In genomic region chr4:152682577-152682976, GRCh38 we compare ENCODE assay signal across 7 cellular contexts. TPM values are rescaled to one million over a fixed set of nuclear protein-coding genes. Genes with fewer than 3 reads are reported as not detected.
DNase-seq lines count a peak whose midpoint lies in the region; ATAC-seq, FAIRE-seq and TF ChIP-seq lines count a peak whose summit lies in the region.
"Not testable (repeated sequence)": the region's sequence is repeated elsewhere in the genome, so short reads cannot be mapped to it uniquely, and the experiment has no call there.

No MANE protein-coding gene starts in this region.

- H3K79me1 ChIP-seq in H1 (ENCODE audit: low read depth, low read length) = not testable (repeated sequence)

- not testable (repeated sequence) for H3K79me2 ChIP-seq in H1 (ENCODE audit: control insufficient read depth in 1 of 2, insufficient read depth in 2 of 2, low read length in 2 of 2)
- peaks cover 21% of the 10 kb centered on the region for H3K79me2 ChIP-seq in keratinocyte (ENCODE audit: control insufficient read depth, insufficient read depth, low read length)

- H3K23me2 ChIP-seq in H1 (ENCODE audit: low read depth, low read length) = not testable (repeated sequence)

- not testable (repeated sequence) for H3K18ac ChIP-seq in H1 (ENCODE audit: extremely low read depth, low read length)

- not testable (repeated sequence) for H3K4me3 ChIP-seq in RWPE2 (ENCODE audit: severe bottlenecking); H1 (ENCODE audit: extremely low read depth in 1 of 4, insufficient read depth in 2 of 4, low read depth in 3 of 4, low read length in 4 of 4); keratinocyte (ENCODE audit: control insufficient read depth in 2 of 3, extremely low read depth in 1 of 3, insufficient read depth in 2 of 3, low read depth in 1 of 3, low read length in 3 of 3); mucosa of descending colon

- H4K5ac ChIP-seq in H1 (ENCODE audit: insufficient read length, low read depth, low read length) = not testable (repeated sequence)

- not testable (repeated sequence) for DNase-seq in CD4-positive, alpha-beta T cell; RWPE2 (ENCODE audit: low spot score); H1 (ENCODE audit: low read depth in 1 of 2, low spot score in 2 of 2); keratinocyte (ENCODE audit: low read depth, low spot score); type B pancreatic cell (ENCODE audit: extremely low spot score, unreplicated experiment)
- peak in 2 of 3 donors; percentile 61 to 64 for DNase-seq in mucosa of descending colon

- not testable (repeated sequence) for H3K27me3 ChIP-seq in CD4-positive, alpha-beta T cell (ENCODE audit: control insufficient read depth, insufficient read depth, low read length); RWPE2 (ENCODE audit: insufficient read depth, poor library complexity, severe bottlenecking); H1 (replicated peaks in 1 of 4; ENCODE audit: control insufficient read depth in 3 of 4, extremely low read depth in 1 of 4, insufficient read depth in 3 of 4, low read length in 3 of 4); keratinocyte (ENCODE audit: control insufficient read depth, extremely low read depth, insufficient read depth, low read length)

- H3K4me2 ChIP-seq in H1 (ENCODE audit: insufficient read depth in 1 of 2, low read depth in 2 of 2, low read length in 2 of 2); keratinocyte (ENCODE audit: control insufficient read depth, extremely low read depth, insufficient read depth, low read depth, low read length): not testable (repeated sequence)

- H3K56ac ChIP-seq in H1 (replicated peaks; ENCODE audit: insufficient read length, low read depth, low read length) = not testable (repeated sequence)

- H2AK5ac ChIP-seq in H1 (ENCODE audit: low read depth, low read length) = not testable (repeated sequence)

- H3K23ac ChIP-seq in H1 (ENCODE audit: insufficient read length) = not testable (repeated sequence)

- H3K4me1 ChIP-seq in RWPE2 (ENCODE audit: insufficient read depth, poor library complexity, severe bottlenecking) (peaks cover 30% of the 10 kb centered on the region), H1 (replicated peaks in 1 of 4; ENCODE audit: control insufficient read depth in 3 of 4, insufficient read depth in 4 of 4, low read length in 3 of 4) (peaks cover 0 to 11% (median 7%) of the 10 kb centered on the region in 4 experiments; a peak in 4 of 7 replicates), keratinocyte (ENCODE audit: control insufficient read depth, extremely low read depth, insufficient read depth, low read length) (peaks cover 43% of the 10 kb centered on the region), mucosa of descending colon (ENCODE audit: low read depth) (peaks cover 11% of the 10 kb centered on the region)

- H2BK12ac ChIP-seq in H1 (ENCODE audit: low read depth, low read length) = 0 out of 2 replicates have a peak overlapping the region, but pooled peaks have one; percentile 19

- dilution Hi-C loops in keratinocyte (cut with MboI; ENCODE audit: extremely low pct_ligation_motif_present, low sequenced_read_pairs) = not testable (repeated sequence)

- not testable (repeated sequence) for TF ChIP-seq CTCF in CD4-positive, alpha-beta T cell (IDR thresholded peaks at IDR 0.05); RWPE2 (IDR thresholded peaks at IDR 0.05; ENCODE audit: poor library complexity, severe bottlenecking); H1 (IDR thresholded peaks at IDR 0.05; ENCODE audit: control extremely low read depth in 1 of 3, insufficient read depth in 1 of 3, low read depth in 1 of 3, low read length in 3 of 3); keratinocyte (optimal IDR thresholded peaks at IDR 0.05 in 1 of 3, IDR thresholded peaks at IDR 0.05 in 1 of 3, conservative IDR thresholded peaks at IDR 0.05 in 1 of 3; ENCODE audit: extremely low read depth in 1 of 3, insufficient read depth in 2 of 3, low read length in 3 of 3); mucosa of descending colon (IDR thresholded peaks at IDR 0.05); type B pancreatic cell (conservative IDR thresholded peaks at IDR 0.05)

- H3K9me3 ChIP-seq in CD4-positive, alpha-beta T cell (ENCODE audit: control insufficient read depth, low read length); RWPE2 (ENCODE audit: severe bottlenecking); H1 (ENCODE audit: insufficient read depth in 2 of 2, low read depth in 1 of 2, low read length in 1 of 2); keratinocyte (ENCODE audit: control insufficient read depth, low read depth, low read length); mucosa of descending colon: not testable (repeated sequence)

- not testable (repeated sequence) for H3K36me3 Mint-ChIP-seq in CD4-positive, alpha-beta T cell (ENCODE audit: low read depth); stimulated activated memory B cell treated with anti-CD40 and anti-IgM and Interleukin-4, amounts not matched to agents 10 μg/mL and 1 μg/mL and 100 μg/mL, for 72 hours; type B pancreatic cell

- TF ChIP-seq RAD21 in H1 (IDR thresholded peaks at IDR 0.05 in 1 of 2, conservative IDR thresholded peaks at IDR 0.05 in 1 of 2; ENCODE audit: low read depth in 2 of 2, low read length in 2 of 2) = not testable (repeated sequence)

- not testable (repeated sequence) for H4K20me1 ChIP-seq in H1 (replicated peaks in 1 of 2; ENCODE audit: control insufficient read depth in 1 of 2, insufficient read depth in 2 of 2, low read length in 2 of 2); keratinocyte (ENCODE audit: control insufficient read depth, extremely low read depth, insufficient read depth, low read length)

- H3K27ac ChIP-seq in CD4-positive, alpha-beta T cell (ENCODE audit: low read depth, low read length); H1 (ENCODE audit: low read depth, low read length): not testable (repeated sequence)
- H3K27ac ChIP-seq in RWPE2 (ENCODE audit: poor library complexity, severe bottlenecking) (peak overlapping the region; percentile 99), keratinocyte (ENCODE audit: control insufficient read depth, insufficient read depth, low read length) (peak overlapping the region; percentile 97)

- TF ChIP-seq EP300 in H1 (IDR thresholded peaks at IDR 0.05; ENCODE audit: borderline replicate concordance in 1 of 2, low read depth in 2 of 2, low read length in 2 of 2) = not testable (repeated sequence)

- H4K8ac ChIP-seq in H1 (ENCODE audit: extremely low read depth, insufficient read depth, low read length) = not testable (repeated sequence)

- not testable (repeated sequence) for H3K9me1 ChIP-seq in keratinocyte (ENCODE audit: control insufficient read depth, extremely low read depth, insufficient read depth, low read length)

- H4K91ac ChIP-seq in H1 (replicated peaks; ENCODE audit: insufficient read length, low read length) = not testable (repeated sequence)

- peaks cover 34% of the 10 kb centered on the region for H3K4me1 Mint-ChIP-seq in CD4-positive, alpha-beta T cell (ENCODE audit: low read depth)
- peaks cover 63% of the 10 kb centered on the region for H3K4me1 Mint-ChIP-seq in stimulated activated memory B cell treated with anti-CD40 and anti-IgM and Interleukin-4, amounts not matched to agents 10 μg/mL and 1 μg/mL and 100 μg/mL, for 72 hours
- H3K4me1 Mint-ChIP-seq in type B pancreatic cell (ENCODE audit: unreplicated experiment) = peaks cover 17% of the 10 kb centered on the region

- CTCF ChIA-PET in CD4-positive, alpha-beta T cell (lab: Charles Lee) = not testable (repeated sequence)
- CTCF ChIA-PET in H1 (lab: Charles Lee; ENCODE audit: partially characterized antibody) = interaction anchor here (0.6 to 1.5 kb wide), 3 partner anchors 23 to 210 kb away, joined by 3 to 5 read pairs (median 3); no protein-coding TSS in a partner anchor

- FAIRE-seq in H1 (lab: Jason Lieb, UNC) = not testable (repeated sequence)
- peak; percentile 71 for FAIRE-seq in keratinocyte (lab: Jason Lieb, UNC)

- POLR2A ChIA-PET in CD4-positive, alpha-beta T cell (lab: Charles Lee) = not testable (repeated sequence)
- POLR2A ChIA-PET in H1 (lab: Charles Lee; ENCODE audit: partially characterized antibody) = interaction anchor here (1.2 kb wide), 1 partner anchor 28 kb away, joined by 3 read pairs; no protein-coding TSS in a partner anchor

- 84% methylated on average over 6 of the region's 6 CpGs; no CpG with 5 or more reads in 1 of the 2 experiments for WGBS in H1 (ENCODE audit: extremely low coverage in 1 of 2, insufficient coverage in 1 of 2, insufficient read length in 1 of 2, insufficient replicate concordance in 2 of 2, low coverage in 1 of 2, low lambda C conversion rate in 2 of 2, missing lambda C conversion rate in 1 of 2), 2 experiments

- not testable (repeated sequence) for H3K4ac ChIP-seq in H1 (replicated peaks; ENCODE audit: insufficient read length, low read depth, low read length)

- H2BK5ac ChIP-seq in H1 (ENCODE audit: low read depth, low read length) = not testable (repeated sequence)

- not testable (repeated sequence) for H2BK20ac ChIP-seq in H1 (ENCODE audit: low read length)

- not testable (repeated sequence) for H3K27ac Mint-ChIP-seq in CD4-positive, alpha-beta T cell; type B pancreatic cell
- peak overlapping the region; percentile 1 for H3K27ac Mint-ChIP-seq in stimulated activated memory B cell treated with anti-CD40 and anti-IgM and Interleukin-4, amounts not matched to agents 10 μg/mL and 1 μg/mL and 100 μg/mL, for 72 hours

- not testable (repeated sequence) for ATAC-seq in CD4-positive, alpha-beta T cell (ENCODE audit: poor library complexity); RWPE2 (ENCODE audit: low read depth); stimulated activated memory B cell treated with anti-CD40 and anti-IgM and Interleukin-4, amounts not matched to agents 10 μg/mL and 1 μg/mL and 100 μg/mL, for 72 hours
- ATAC-seq in mucosa of descending colon = peak; percentile 25

- H2BK15ac ChIP-seq in H1 (ENCODE audit: low read length) = not testable (repeated sequence)

- not testable (repeated sequence) for H3K27me3 Mint-ChIP-seq in CD4-positive, alpha-beta T cell; stimulated activated memory B cell treated with anti-CD40 and anti-IgM and Interleukin-4, amounts not matched to agents 10 μg/mL and 1 μg/mL and 100 μg/mL, for 72 hours
- peaks cover 19% of the 10 kb centered on the region for H3K27me3 Mint-ChIP-seq in type B pancreatic cell

- H3K9me3 Mint-ChIP-seq in CD4-positive, alpha-beta T cell; stimulated activated memory B cell treated with anti-CD40 and anti-IgM and Interleukin-4, amounts not matched to agents 10 μg/mL and 1 μg/mL and 100 μg/mL, for 72 hours; type B pancreatic cell: not testable (repeated sequence)

- H3K4me3 Mint-ChIP-seq in CD4-positive, alpha-beta T cell = peak overlapping the region; percentile 52
- not testable (repeated sequence) for H3K4me3 Mint-ChIP-seq in stimulated activated memory B cell treated with anti-CD40 and anti-IgM and Interleukin-4, amounts not matched to agents 10 μg/mL and 1 μg/mL and 100 μg/mL, for 72 hours
- H3K4me3 Mint-ChIP-seq in type B pancreatic cell = peak overlapping the region; percentile 16

- TF ChIP-seq POLR2A in H1 (IDR thresholded peaks at IDR 0.05; ENCODE audit: control extremely low read depth in 1 of 2, low read depth in 2 of 2, low read length in 2 of 2) = not testable (repeated sequence)

- H3K9ac ChIP-seq in H1 (replicated peaks in 1 of 4; ENCODE audit: extremely low read depth in 1 of 4, low read depth in 3 of 4, low read length in 3 of 4); keratinocyte (ENCODE audit: control insufficient read depth, extremely low read depth, insufficient read depth, low read length): not testable (repeated sequence)

- intact Hi-C loops in CD4-positive, alpha-beta T cell (cut with DNase I, micrococcal nuclease) = loop anchor here in 1 of 2 experiments (5.0 to 10.0 kb wide), 2 partner anchors 95 to 1278 kb away; partner anchors contain the start of genes ARFIP1, FHIP1A and TIGD4
- intact Hi-C loops in mucosa of descending colon (cut with DNase I, micrococcal nuclease) = not testable (repeated sequence)

- not testable (repeated sequence) for H3K14ac ChIP-seq in H1 (ENCODE audit: insufficient read length)

- not testable (repeated sequence) for H2BK120ac ChIP-seq in H1 (replicated peaks; ENCODE audit: low read depth, low read length)

- H2AFZ ChIP-seq in H1 (ENCODE audit: low read length); keratinocyte (ENCODE audit: control insufficient read depth, low read length): not testable (repeated sequence)

- H3K36me3 ChIP-seq in RWPE2 (ENCODE audit: low read depth); H1 (ENCODE audit: control insufficient read depth in 2 of 4, insufficient read depth in 4 of 4, low read length in 3 of 4); keratinocyte (ENCODE audit: control insufficient read depth in 2 of 2, extremely low read depth in 1 of 2, insufficient read depth in 2 of 2, low read length in 2 of 2); mucosa of descending colon (ENCODE audit: low read depth): not testable (repeated sequence)

RNA-seq across cellular contexts. Expression of gene TMEM154, which starts 2.8 kb away (rescaled TPM):
- 10 to 100 TPM; 13.6 to 16.7 TPM for total RNA-seq in CD4-positive, alpha-beta T cell
- 1.2 and 1.5 TPM in 2 replicates for total RNA-seq in H1 (2021; fragmentation: NEBNext Ultra II Directional; extraction: Animal tissue kit (Norgen Biotek cat#: 25700))
- polyA plus RNA-seq in H1 (2011; rRNA removed) (0.22 and 0.33 TPM in 2 replicates), keratinocyte (41.9 to 106 TPM (median 52.5 TPM) in 3 replicates)
- polyA plus RNA-seq in H1 (2011; cell fraction: cytosol; rRNA removed) = 0.27 TPM
- polyA plus RNA-seq in H1 (2011; cell fraction: nucleus; rRNA removed) = 0.31 TPM
- polyA plus RNA-seq in H1 (2012, experiment 1 of 2) = 0.18 to 0.99 TPM (median 0.69 TPM) in 4 replicates
- polyA plus RNA-seq in H1 (2012, experiment 2 of 2) = 0.03 TPM
- polyA plus RNA-seq in H1 (2013, experiment 1 of 2) = 1.1 TPM
- polyA plus RNA-seq in H1 (2013, experiment 2 of 2) = 1.9 TPM
- 0.85 and 1.0 TPM in 2 replicates for polyA minus RNA-seq in H1 (2011; rRNA and poly(A)+ RNA removed)
- not detected for polyA minus RNA-seq in H1 (2011; cell fraction: cytosol; rRNA and poly(A)+ RNA removed)
- polyA minus RNA-seq in H1 (2011; cell fraction: nucleus; rRNA and poly(A)+ RNA removed) = 1.9 TPM
- 43.2 TPM for polyA plus RNA-seq in keratinocyte (2011; ENCODE audit: low read depth)
- polyA plus RNA-seq in keratinocyte (2011; cell fraction: cytosol; rRNA removed) = 27.5 and 70.7 TPM in 2 replicates
- 63.9 and 77.4 TPM in 2 replicates for polyA plus RNA-seq in keratinocyte (2011; cell fraction: nucleus; rRNA removed)
- 33.8 and 66.2 TPM in 2 replicates for polyA plus RNA-seq in keratinocyte (2012; ENCODE audit: low replicate concordance)
- polyA minus RNA-seq in keratinocyte = 50.2 to 103 TPM (median 66.3 TPM) in 3 replicates
- polyA minus RNA-seq in keratinocyte (2011; cell fraction: cytosol; rRNA and poly(A)+ RNA removed) = 32.8 TPM
- polyA minus RNA-seq in keratinocyte (2011; cell fraction: nucleus; rRNA and poly(A)+ RNA removed) = 62.8 and 110 TPM in 2 replicates
- total RNA-seq in mucosa of descending colon (1 to 10 TPM; 1.5 to 6.5 (median 1.8) TPM), type B pancreatic cell (ENCODE audit: low replicate concordance) (11.1 and 70.9 TPM in 2 replicates)
